ENCODE assay signal across 16 cellular contexts in the genomic region with DNA sequence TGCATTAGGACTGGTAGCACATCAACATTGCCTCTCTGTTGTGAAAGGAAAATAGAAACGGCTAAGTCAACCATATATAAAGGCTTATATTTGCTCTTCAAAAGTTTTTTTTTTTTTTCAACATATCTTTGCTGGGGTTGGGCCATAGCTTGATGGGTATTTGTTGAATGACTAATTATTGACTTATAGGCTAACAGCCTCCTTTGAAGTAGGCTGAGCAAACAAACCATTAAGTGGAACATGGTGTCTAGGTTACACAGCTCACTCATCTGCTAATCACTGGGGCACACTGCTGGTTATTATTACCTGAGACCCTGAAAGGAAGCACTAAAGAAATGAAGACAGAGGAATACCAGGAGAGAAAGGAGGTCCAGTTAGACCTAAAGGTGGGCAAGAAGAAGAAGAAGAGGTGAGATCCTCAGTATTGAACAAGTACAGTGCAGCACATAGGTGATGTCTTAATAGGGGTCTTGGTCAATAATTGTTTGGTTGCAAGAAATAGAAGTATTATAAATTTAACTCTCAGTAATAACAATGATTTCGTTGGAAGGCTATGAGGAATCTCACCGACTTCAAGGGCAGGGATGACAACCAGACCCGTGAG.
DNase-seq lines count a peak whose midpoint lies in the region; ATAC-seq, FAIRE-seq and TF ChIP-seq lines count a peak whose summit lies in the region.
"Had no signal": no experiment of that assay in that cellular context is flagged by ENCODE, and none has a peak within 500 bp of the region (broad histone marks: within the 10 kb centered on the region; RNA-seq: fewer than 3 reads in every experiment).

No MANE protein-coding gene starts in this region.

- peaks cover 3% of the 10 kb centered on the region for H3K36me3 Mint-ChIP-seq in glutamatergic neuron (ENCODE audit: unreplicated experiment)

- no peaks in the 10 kb centered on the region for H3K27me3 ChIP-seq in gastroesophageal sphincter
- H3K27me3 ChIP-seq: vagina had no signal

- no peak overlapping the region for H3K4me3 ChIP-seq in gastroesophageal sphincter
- H3K4me3 ChIP-seq: vagina had no signal

- in situ Hi-C loops in Caki2 (cut with HindIII; ENCODE audit: low pct_unique_long_range_greater_than_20kb, low sequenced_read_pairs), result no loop called here

- no peak for TF ChIP-seq POLR2A in gastroesophageal sphincter (IDR thresholded peaks at IDR 0.05)

- no peaks in the 10 kb centered on the region for H3K4me1 Mint-ChIP-seq in glutamatergic neuron (ENCODE audit: low read depth, unreplicated experiment)

- H3K9me3 ChIP-seq in gastroesophageal sphincter, result no peaks in the 10 kb centered on the region
- H3K9me3 ChIP-seq: neutrophil, vagina had no signal

- no peak for TF ChIP-seq EP300 in gastroesophageal sphincter (IDR thresholded peaks at IDR 0.05)

- FAIRE-seq in islet of Langerhans (lab: Jason Lieb, UNC), result peak; percentile 94

- TF ChIP-seq CTCF in gastroesophageal sphincter (IDR thresholded peaks at IDR 0.05) (no peak), glutamatergic neuron (IDR thresholded peaks at IDR 0.05; ENCODE audit: partially characterized antibody, unreplicated experiment) (no peak)

- H3K4me1 ChIP-seq in gastroesophageal sphincter, result peaks cover 3 to 29% (median 22%) of the 10 kb centered on the region in 3 donors

- H3K27ac ChIP-seq in gastroesophageal sphincter, result no peak overlapping the region
- H3K27ac ChIP-seq: neutrophil, vagina had no signal

- WGBS in gastroesophageal sphincter (ENCODE audit: low coverage in 1 of 2), 2 donors, result 82 to 89% methylated on average over 4 of the region's 4 CpGs

- peaks cover 3% of the 10 kb centered on the region for H3K27me3 Mint-ChIP-seq in glutamatergic neuron (ENCODE audit: unreplicated experiment)

- ATAC-seq in gastroesophageal sphincter (no peak), GM19397 (IDR thresholded peaks at IDR 0.05; ENCODE audit: unreplicated experiment) (no peak), GM21515 (IDR thresholded peaks at IDR 0.05; ENCODE audit: unreplicated experiment) (no peak)

- peaks cover 2% of the 10 kb centered on the region for H3K9me3 Mint-ChIP-seq in glutamatergic neuron (ENCODE audit: unreplicated experiment)
- H3K9me3 Mint-ChIP-seq: activated T-helper 1 cell treated with anti-CD3 and anti-CD28 coated beads, Interleukin-12 subunit alpha, Interleukin-12 subunit beta, Interleukin-2, Interleukin-4 antibody, amounts not matched to agents 30 ng/mL and 10 ng/mL and 1 ng/mL, durations not matched to agents 14 hours and 24 hours and 36 hours; HFFc6 had no signal

- DNase-seq in Caki2 (ENCODE audit: low read depth) (peak; percentile 60), NCI-H1417 treated with DMSO at 0.1 percent for 48 hours (lab: John Stamatoyannopoulos, UW) (peak; percentile 98), NCI-H774 (lab: John Stamatoyannopoulos, UW) (peak; percentile 92), glutamatergic neuron (no peak)
- DNase-seq: activated CD4-positive, alpha-beta T cell treated with anti-CD3 and anti-CD28 coated beads for 4 hours; EL; HFFc6; stimulated activated CD4-positive, alpha-beta T cell treated with anti-CD3 and anti-CD28 coated beads, Interleukin-12 subunit alpha, Interleukin-12 subunit beta, amount 100 ng/mL, for 4 hours; T-helper 1 cell had no signal

- no peak overlapping the region for H3K4me3 Mint-ChIP-seq in glutamatergic neuron (ENCODE audit: unreplicated experiment)
- H3K4me3 Mint-ChIP-seq: activated T-helper 1 cell treated with anti-CD3 and anti-CD28 coated beads, Interleukin-12 subunit alpha, Interleukin-12 subunit beta, Interleukin-2, Interleukin-4 antibody, amounts not matched to agents 30 ng/mL and 10 ng/mL and 1 ng/mL, durations not matched to agents 14 hours and 24 hours and 36 hours; HFFc6 had no signal

- H3K36me3 ChIP-seq in gastroesophageal sphincter, result no peaks in the 10 kb centered on the region
- H3K36me3 ChIP-seq: neutrophil, vagina had no signal

- no peak overlapping the region for H3K27ac Mint-ChIP-seq in glutamatergic neuron (ENCODE audit: unreplicated experiment)
- H3K27ac Mint-ChIP-seq: activated T-helper 1 cell treated with anti-CD3 and anti-CD28 coated beads, Interleukin-12 subunit alpha, Interleukin-12 subunit beta, Interleukin-2, Interleukin-4 antibody, amounts not matched to agents 30 ng/mL and 10 ng/mL and 1 ng/mL, durations not matched to agents 14 hours and 24 hours and 36 hours; HFFc6 had no signal
